ENCODE assay signal across 25 cellular contexts in genomic region chr1:190159146-190159545, GRCh38.
DNase-seq lines count a peak whose midpoint lies in the region; ATAC-seq, FAIRE-seq and TF ChIP-seq lines count a peak whose summit lies in the region.
"Had no signal": no experiment of that assay in that cellular context is flagged by ENCODE, and none has a peak within 500 bp of the region (broad histone marks: within the 10 kb centered on the region; RNA-seq: fewer than 3 reads in every experiment).

No MANE protein-coding gene starts in this region.

- ATAC-seq in HepG2 (no peak), right lobe of liver (no peak), K562 (no peak), GM19328 (IDR thresholded peaks at IDR 0.05; ENCODE audit: unreplicated experiment) (no peak), HG02571 (IDR thresholded peaks at IDR 0.05; ENCODE audit: unreplicated experiment) (no peak)
- ATAC-seq: GM23338 had no signal

- no peaks in the 10 kb centered on the region; a peak in 1 of 5 replicates for H3K27me3 ChIP-seq in HepG2 (ENCODE audit: control insufficient read depth in 1 of 2, insufficient read depth in 2 of 2, low read length in 2 of 2)
- no peaks in the 10 kb centered on the region for H3K27me3 ChIP-seq in right lobe of liver
- no peaks in the 10 kb centered on the region for H3K27me3 ChIP-seq in PC-9 (ENCODE audit: insufficient read depth, low read depth)
- H3K27me3 ChIP-seq in K562 (ENCODE audit: control insufficient read depth in 2 of 2, insufficient read depth in 2 of 2, low read length in 2 of 2) = no peaks in the 10 kb centered on the region
- H3K27me3 ChIP-seq: BE2C; BLaER1 treated with 17β-estradiol and CSF1 and Interleukin-3, amounts not matched to agents 10 nM and 100 nM had no signal

- H3K9me2 ChIP-seq in PC-9 (ENCODE audit: insufficient read depth) = no peaks in the 10 kb centered on the region

- H3K9ac ChIP-seq in HepG2 (ENCODE audit: insufficient read depth, low read depth, low read length) = no peak overlapping the region
- H3K9ac ChIP-seq in K562 (ENCODE audit: insufficient read depth in 1 of 2, low read depth in 2 of 2, low read length in 2 of 2) = no peak overlapping the region
- H3K9ac ChIP-seq: BLaER1 treated with 17β-estradiol and CSF1 and Interleukin-3, amounts not matched to agents 10 nM and 100 nM had no signal

- DNase-seq in HepG2 (ENCODE audit: low spot score) (no peak), right lobe of liver (no peak), PC-9 (no peak), K562 (ENCODE audit: extremely low read depth in 1 of 4, low spot score in 3 of 4) (no peak), iris pigment epithelial cell (ENCODE audit: low read depth) (peak; percentile 10)
- DNase-seq in effector CD4-positive, alpha-beta T cell = no peak
- DNase-seq: ACHN; AML-193; BE2C; Calu3; CD4-positive, alpha-beta T cell; COR-L47; DMS153; DND-41; HFFc6 had no signal

- no peaks in the 10 kb centered on the region for H4K20me1 ChIP-seq in HepG2 (ENCODE audit: insufficient read depth, low read length)
- H4K20me1 ChIP-seq in PC-9 (ENCODE audit: insufficient read depth) = no peaks in the 10 kb centered on the region
- no peaks in the 10 kb centered on the region for H4K20me1 ChIP-seq in K562 (replicated peaks; ENCODE audit: control insufficient read depth, insufficient read depth, low read length)
- H4K20me1 ChIP-seq: BLaER1 treated with 17β-estradiol and CSF1 and Interleukin-3, amounts not matched to agents 10 nM and 100 nM had no signal

- H3K36me3 ChIP-seq in HepG2 (replicated peaks in 1 of 2; ENCODE audit: control insufficient read depth in 1 of 2, insufficient read depth in 2 of 2, low read length in 2 of 2) (no peaks in the 10 kb centered on the region), right lobe of liver (no peaks in the 10 kb centered on the region), PC-9 (ENCODE audit: low read depth) (no peaks in the 10 kb centered on the region), K562 (ENCODE audit: control insufficient read depth, insufficient read depth, low read length) (no peaks in the 10 kb centered on the region)
- H3K36me3 ChIP-seq: BE2C; BLaER1 treated with 17β-estradiol and CSF1 and Interleukin-3, amounts not matched to agents 10 nM and 100 nM; HAP-1 had no signal

- H3K4me2 ChIP-seq in HepG2 (ENCODE audit: low read depth, low read length) (no peak overlapping the region), PC-9 (no peak overlapping the region), K562 (ENCODE audit: insufficient read depth, low read length) (no peak overlapping the region)
- H3K4me2 ChIP-seq: BLaER1 treated with 17β-estradiol and CSF1 and Interleukin-3, amounts not matched to agents 10 nM and 100 nM; GM23338 had no signal

- POLR2A ChIA-PET in HepG2 (lab: Yijun Ruan, JAX) (no interaction called here), PC-9 (lab: Charles Lee; ENCODE audit: unreplicated experiment) (no interaction called here), K562 (lab: Yijun Ruan, JAX) (no interaction called here)

- no peak for TF ChIP-seq RAD21 in HepG2 (CRISPR knock-in tag; IDR thresholded peaks at IDR 0.05)
- no peak for TF ChIP-seq RAD21 in K562 (CRISPR knock-in tag; conservative IDR thresholded peaks at IDR 0.05 in 1 of 2, IDR thresholded peaks at IDR 0.05 in 1 of 2)

- CTCF ChIA-PET in HepG2 (lab: Yijun Ruan, JAX; ENCODE audit: low intra/inter-chr PET ratio, low total read pairs) = no interaction called here
- CTCF ChIA-PET in PC-9 (lab: Charles Lee) = no interaction called here
- CTCF ChIA-PET in K562 (lab: Yijun Ruan, JAX; ENCODE audit: low intra/inter-chr PET ratio) = no interaction called here

- TF ChIP-seq EP300 in HepG2 (IDR thresholded peaks at IDR 0.05; ENCODE audit: low read depth in 2 of 2, low read length in 2 of 2) = no peak
- no peak for TF ChIP-seq EP300 in HepG2 (CRISPR knock-in tag; IDR thresholded peaks at IDR 0.05; ENCODE audit: borderline replicate concordance)
- no peak for TF ChIP-seq EP300 in K562 (IDR thresholded peaks at IDR 0.05; ENCODE audit: low read length)

- no peak overlapping the region for H3K4me3 ChIP-seq in HepG2 (replicated peaks in 1 of 3; ENCODE audit: insufficient read depth in 1 of 3, low read depth in 2 of 3, low read length in 3 of 3)
- no peak overlapping the region for H3K4me3 ChIP-seq in right lobe of liver
- no peak overlapping the region for H3K4me3 ChIP-seq in PC-9
- no peak overlapping the region for H3K4me3 ChIP-seq in K562
- H3K4me3 ChIP-seq: BLaER1 treated with 17β-estradiol and CSF1 and Interleukin-3, amounts not matched to agents 10 nM and 100 nM; GM23338; HAP-1 had no signal

- WGBS in HepG2 (ENCODE audit: low lambda C conversion rate) = 0% methylated on average over 2 of the region's 2 CpGs
- WGBS in right lobe of liver (ENCODE audit: insufficient coverage, low coverage, low lambda C conversion rate, missing lambda C conversion rate) = 39% methylated on average over 2 of the region's 2 CpGs
- 0% methylated on average over 2 of the region's 2 CpGs for WGBS in K562 (ENCODE audit: insufficient coverage, low coverage, missing lambda C conversion rate)

- TF ChIP-seq CTCF in HepG2 (CRISPR knock-in tag; IDR thresholded peaks at IDR 0.05) (no peak), right lobe of liver (IDR thresholded peaks at IDR 0.05) (no peak), PC-9 (conservative IDR thresholded peaks at IDR 0.05) (no peak), K562 (IDR thresholded peaks at IDR 0.05 in 2 of 3, conservative IDR thresholded peaks at IDR 0.05 in 1 of 3; ENCODE audit: insufficient read depth in 2 of 3, low read depth in 1 of 3, low read length in 3 of 3) (no peak)

- BruUV-seq in HepG2 (replicated peaks; lab: Mats Ljungman, UMichigan) (no TSS peak), PC-9 (replicated peaks; lab: Mats Ljungman, UMichigan) (no TSS peak), K562 (replicated peaks; lab: Mats Ljungman, UMichigan) (no TSS peak)

- in situ Hi-C loops in HepG2 (cut with HindIII; ENCODE audit: extremely low pct_ligation_motif_present, low pct_unique_long_range_greater_than_20kb) = no loop called here
- in situ Hi-C loops in K562 (cut with MboI) = no loop called here

- H3F3A ChIP-seq in PC-9 (ENCODE audit: insufficient read depth, low read depth) = no peaks in the 10 kb centered on the region

- no peak overlapping the region for H3K27ac ChIP-seq in HepG2 (ENCODE audit: extremely low read length, insufficient read depth, low read length)
- H3K27ac ChIP-seq in right lobe of liver = no peak overlapping the region
- H3K27ac ChIP-seq in PC-9 = no peak overlapping the region
- H3K27ac ChIP-seq in K562 (ENCODE audit: extremely low read depth, low read depth, low read length) = no peak overlapping the region
- H3K27ac ChIP-seq: 22Rv1; BLaER1 treated with 17β-estradiol and CSF1 and Interleukin-3, amounts not matched to agents 10 nM and 100 nM had no signal

- intact Hi-C loops in HepG2 (cut with micrococcal nuclease; ENCODE audit: unreplicated experiment) (no loop called here), right lobe of liver (cut with DNase I) (no loop called here), PC-9 (cut with micrococcal nuclease; ENCODE audit: unreplicated experiment) (no loop called here), K562 (cut with micrococcal nuclease) (no loop called here)

- H3K79me2 ChIP-seq in HepG2 (ENCODE audit: insufficient read depth, low read length) = no peaks in the 10 kb centered on the region
- no peaks in the 10 kb centered on the region for H3K79me2 ChIP-seq in PC-9 (ENCODE audit: low read depth)
- no peaks in the 10 kb centered on the region for H3K79me2 ChIP-seq in K562 (ENCODE audit: control insufficient read depth, insufficient read depth, low read length)

- H3K4me1 ChIP-seq in HepG2 (ENCODE audit: insufficient read depth, low read length) = no peaks in the 10 kb centered on the region
- H3K4me1 ChIP-seq in right lobe of liver = no peaks in the 10 kb centered on the region
- no peaks in the 10 kb centered on the region for H3K4me1 ChIP-seq in PC-9 (replicated peaks; ENCODE audit: insufficient read depth)
- no peaks in the 10 kb centered on the region for H3K4me1 ChIP-seq in K562 (replicated peaks in 1 of 2; ENCODE audit: control insufficient read depth in 2 of 2, insufficient read depth in 2 of 2, low read length in 2 of 2)
- H3K4me1 ChIP-seq: BE2C, HAP-1 had no signal

- no peaks in the 10 kb centered on the region for H3K9me1 ChIP-seq in K562 (ENCODE audit: control insufficient read depth, insufficient read depth, low read length)

- H2AFZ ChIP-seq in HepG2 (ENCODE audit: low read length) (no peak overlapping the region), PC-9 (peak overlapping the region; percentile 70), K562 (ENCODE audit: low read depth, low read length) (no peak overlapping the region)
- H2AFZ ChIP-seq: GM23338 had no signal

- FAIRE-seq in HepG2 (lab: Jason Lieb, UNC) = no peak
- peak; percentile 23 for FAIRE-seq in K562 (lab: Jason Lieb, UNC)
- FAIRE-seq: A204.1, GM12892, GM19239, H54 had no signal

- TF ChIP-seq POLR2A in HepG2 (IDR thresholded peaks at IDR 0.05; ENCODE audit: insufficient read depth in 1 of 2, low read depth in 2 of 2, low read length in 2 of 2) = no peak
- no peak for TF ChIP-seq POLR2A in right lobe of liver (IDR thresholded peaks at IDR 0.05)
- TF ChIP-seq POLR2A in K562 (conservative IDR thresholded peaks at IDR 0.05) = no peak

- H3K9me3 ChIP-seq in HepG2 (ENCODE audit: low read length) (no peaks in the 10 kb centered on the region), right lobe of liver (no peaks in the 10 kb centered on the region), PC-9 (ENCODE audit: insufficient read depth, low read depth) (no peaks in the 10 kb centered on the region), K562 (replicated peaks; ENCODE audit: control insufficient read depth, insufficient read depth, low read depth, low read length) (no peaks in the 10 kb centered on the region)
- H3K9me3 ChIP-seq: BE2C; BLaER1 treated with 17β-estradiol and CSF1 and Interleukin-3, amounts not matched to agents 10 nM and 100 nM; HAP-1 had no signal

TF ChIP-seq in HepG2, 621 proteins besides CTCF, POLR2A, EP300 and RAD21 (continues in another document):
- TF ChIP-seq MAFK (conservative IDR thresholded peaks at IDR 0.05 in 1 of 2, IDR thresholded peaks at IDR 0.05 in 1 of 2; ENCODE audit: low read length in 2 of 2) (peak; percentile 73 to 80), MAFF (IDR thresholded peaks at IDR 0.05; ENCODE audit: low read depth, low read length) (peak; percentile 62; the same call in 1 of the 2 replicates), FLYWCH1 (CRISPR knock-in tag; IDR thresholded peaks at IDR 0.05) (no peak), NFE2L2 (IDR thresholded peaks at IDR 0.05; ENCODE audit: low read length) (peak; percentile 79)

TF ChIP-seq in K562, 482 proteins besides CTCF, POLR2A, EP300 and RAD21 (continues in another document):
- TF ChIP-seq MAFK (IDR thresholded peaks at IDR 0.05; ENCODE audit: low read length) (peak; percentile 45; the same call in 1 of the 2 replicates), PML (IDR thresholded peaks at IDR 0.05; ENCODE audit: low read length) (no peak), MAFF (IDR thresholded peaks at IDR 0.05; ENCODE audit: low read length) (peak; percentile 50), NFE2 (IDR thresholded peaks at IDR 0.05; ENCODE audit: low read depth) (peak; percentile 35; the same call in 1 of the 2 replicates), MAFG (tag; conservative IDR thresholded peaks at IDR 0.05) (peak; percentile 65), C11orf30 (IDR thresholded peaks at IDR 0.05; ENCODE audit: low read depth) (peak; percentile 27; the same call in 1 of the 2 replicates), ZNF77 (CRISPR knock-in tag; IDR thresholded peaks at IDR 0.05) (no peak), ZNF316 (IDR thresholded peaks at IDR 0.05) (peak; percentile 48; the same call in 1 of the 2 replicates)

Comparison
In these comparisons a context has a peak if more than half of its experiments do, and no peak if none do; other contexts are left out.
1. Of the 241 proteins assayed by ChIP-seq in both HepG2 and K562: peak only in HepG2: none; only in K562: MAFG, NFE2 and NFE2L1; in both: MAFF and MAFK; in neither: 236.